23 cellular contexts compared by ENCODE assay signal in genomic region chrX:112946227-112946626, GRCh38.
"Had no signal": no experiment of that assay in that cellular context is flagged by ENCODE, and none has a peak within 500 bp of the region (broad histone marks: within the 10 kb centered on the region; RNA-seq: fewer than 3 reads in every experiment).

No MANE protein-coding gene starts in this region.

- H3K4me1 ChIP-seq: heart left ventricle, psoas muscle, spleen, testis, tibial artery, upper lobe of left lung had no signal

- H3K4me2 ChIP-seq: hepatocyte had no signal

- DNase-seq: dermis blood vessel endothelial cell; effector memory CD4-positive, alpha-beta T cell; heart left ventricle; mucosa of descending colon; naive B cell; nucleus accumbens; psoas muscle; spleen; stimulated activated CD4-positive, alpha-beta T cell treated with anti-CD3 and anti-CD28 coated beads, Interleukin-4, amount 100 ng/mL, for 4 hours; stimulated activated naive CD8-positive, alpha-beta T cell treated with anti-CD3 and anti-CD28 coated beads, Interleukin-15, Interleukin-2, amounts not matched to agents 100 U/mL and 50 U/mL, for 24 hours; substantia nigra; testis; upper lobe of left lung had no signal

- H3K27ac ChIP-seq: coronary artery, esophagus muscularis mucosa, heart left ventricle, hepatocyte, psoas muscle, skin epidermis, spleen, testis, tibial artery, upper lobe of left lung had no signal

- H3K79me2 ChIP-seq: hepatocyte had no signal

- H3K36me3 Mint-ChIP-seq: memory B cell; naive B cell; natural killer cell treated with Interleukin-12 subunit alpha and Interleukin-12 subunit beta and Interleukin-15 and Interleukin-18, amount 100 ng/mL, for 72 hours; stimulated activated memory B cell treated with anti-CD40 and anti-IgM and Interleukin-4, amounts not matched to agents 10 μg/mL and 1 μg/mL and 100 μg/mL, for 72 hours had no signal

- H3K36me3 ChIP-seq: esophagus muscularis mucosa, heart left ventricle, spleen, tibial artery, upper lobe of left lung had no signal

- H3K4me3 ChIP-seq: coronary artery, esophagus muscularis mucosa, heart left ventricle, hepatocyte, lung, mucosa of descending colon, psoas muscle, skin epidermis, spleen, testis, tibial artery, upper lobe of left lung had no signal

- H3K9me3 ChIP-seq: esophagus muscularis mucosa, heart left ventricle, mucosa of descending colon, psoas muscle, spleen, testis, tibial artery, upper lobe of left lung had no signal

- H3K9me3 Mint-ChIP-seq: memory B cell; natural killer cell treated with Interleukin-12 subunit alpha and Interleukin-12 subunit beta and Interleukin-15 and Interleukin-18, amount 100 ng/mL, for 72 hours; stimulated activated memory B cell treated with anti-CD40 and anti-IgM and Interleukin-4, amounts not matched to agents 10 μg/mL and 1 μg/mL and 100 μg/mL, for 72 hours had no signal

- H3K4me1 Mint-ChIP-seq: memory B cell; naive B cell; stimulated activated memory B cell treated with anti-CD40 and anti-IgM and Interleukin-4, amounts not matched to agents 10 μg/mL and 1 μg/mL and 100 μg/mL, for 72 hours had no signal

- H3K27me3 Mint-ChIP-seq: memory B cell; naive B cell; stimulated activated memory B cell treated with anti-CD40 and anti-IgM and Interleukin-4, amounts not matched to agents 10 μg/mL and 1 μg/mL and 100 μg/mL, for 72 hours had no signal

- H2AFZ ChIP-seq: hepatocyte had no signal

- H3K27me3 ChIP-seq: esophagus muscularis mucosa, hepatocyte, spleen, testis, tibial artery, upper lobe of left lung had no signal

- H3K4me3 Mint-ChIP-seq: memory B cell; naive B cell; natural killer cell treated with Interleukin-12 subunit alpha and Interleukin-12 subunit beta and Interleukin-15 and Interleukin-18, amount 100 ng/mL, for 72 hours; stimulated activated memory B cell treated with anti-CD40 and anti-IgM and Interleukin-4, amounts not matched to agents 10 μg/mL and 1 μg/mL and 100 μg/mL, for 72 hours had no signal

- H3K27ac Mint-ChIP-seq: memory B cell; naive B cell; natural killer cell treated with Interleukin-12 subunit alpha and Interleukin-12 subunit beta and Interleukin-15 and Interleukin-18, amount 100 ng/mL, for 72 hours; stimulated activated memory B cell treated with anti-CD40 and anti-IgM and Interleukin-4, amounts not matched to agents 10 μg/mL and 1 μg/mL and 100 μg/mL, for 72 hours had no signal

- ATAC-seq: heart left ventricle; left lobe of liver; mucosa of descending colon; natural killer cell treated with Interleukin-12 subunit alpha and Interleukin-12 subunit beta and Interleukin-15 and Interleukin-18, amount 100 ng/mL, for 72 hours; stimulated activated memory B cell treated with anti-CD40 and anti-IgM and Interleukin-4, amounts not matched to agents 10 μg/mL and 1 μg/mL and 100 μg/mL, for 72 hours; stimulated activated naive CD8-positive, alpha-beta T cell treated with anti-CD3 and anti-CD28 coated beads, Interleukin-15, Interleukin-2, amounts not matched to agents 100 U/mL and 50 U/mL, for 24 hours had no signal
